13 cellular contexts compared by ENCODE assay signal in genomic region chr14:55348766-55349453, GRCh38.
DNase-seq lines count a peak whose midpoint lies in the region; ATAC-seq and TF ChIP-seq lines count a peak whose summit lies in the region.
"Had no signal": no experiment of that assay in that cellular context is flagged by ENCODE, and none has a peak within 500 bp of the region (broad histone marks: within the 10 kb centered on the region; RNA-seq: fewer than 3 reads in every experiment).

No MANE protein-coding gene starts in this region.

- TF ChIP-seq POLR2A in tibial nerve (IDR thresholded peaks at IDR 0.05) = no peak

- H3K36me3 ChIP-seq in tibial nerve = peaks cover 0 to 26% (median 0%) of the 10 kb centered on the region in 3 donors

- H3K4me1 ChIP-seq in tibial nerve = peaks cover 0 to 18% (median 2%) of the 10 kb centered on the region in 4 donors

- H3K27ac Mint-ChIP-seq in stimulated activated naive CD8-positive, alpha-beta T cell treated with anti-CD3 and anti-CD28 coated beads, Interleukin-15, amount 100 ng/mL, for 72 hours = no peak overlapping the region
- H3K27ac Mint-ChIP-seq: natural killer cell had no signal

- no peak for DNase-seq in stimulated activated naive CD8-positive, alpha-beta T cell treated with anti-CD3 and anti-CD28 coated beads, Interleukin-15, Interleukin-2, amounts not matched to agents 100 U/mL and 50 U/mL, for 24 hours
- no peak for DNase-seq in stimulated activated naive CD8-positive, alpha-beta T cell treated with anti-CD3 and anti-CD28 coated beads, Interleukin-15, amount 100 ng/mL, for 72 hours
- DNase-seq in NCI-H1694 (lab: John Stamatoyannopoulos, UW) (no peak), NCI-H1417 (lab: John Stamatoyannopoulos, UW) (no peak), tibial nerve (ENCODE audit: low spot score in 2 of 2) (no peak), Ammon's horn (ENCODE audit: low spot score) (no peak)
- DNase-seq: activated CD4-positive, alpha-beta T cell treated with anti-CD3 and anti-CD28 coated beads for 1 hour; anterior cingulate cortex; C1 segment of cervical spinal cord; natural killer cell; SIG-M5 had no signal

- H3K4me3 ChIP-seq in tibial nerve = no peak overlapping the region

- 80% methylated on average over 4 of the region's 4 CpGs for WGBS in tibial nerve, 2 donors

- H3K4me1 Mint-ChIP-seq in stimulated activated naive CD8-positive, alpha-beta T cell treated with anti-CD3 and anti-CD28 coated beads, Interleukin-15, amount 100 ng/mL, for 72 hours = peaks cover 37% of the 10 kb centered on the region

- no peak for TF ChIP-seq EP300 in tibial nerve (IDR thresholded peaks at IDR 0.05)

- no peaks in the 10 kb centered on the region for H3K9me3 Mint-ChIP-seq in stimulated activated naive CD8-positive, alpha-beta T cell treated with anti-CD3 and anti-CD28 coated beads, Interleukin-15, amount 100 ng/mL, for 72 hours
- H3K9me3 Mint-ChIP-seq: natural killer cell had no signal

- no peak overlapping the region for H3K27ac ChIP-seq in tibial nerve

- no peak for TF ChIP-seq CTCF in tibial nerve (IDR thresholded peaks at IDR 0.05)

- H3K27me3 Mint-ChIP-seq in stimulated activated naive CD8-positive, alpha-beta T cell treated with anti-CD3 and anti-CD28 coated beads, Interleukin-15, amount 100 ng/mL, for 72 hours = no peaks in the 10 kb centered on the region

- ATAC-seq in stimulated activated naive CD8-positive, alpha-beta T cell treated with anti-CD3 and anti-CD28 coated beads, Interleukin-15, Interleukin-2, amounts not matched to agents 100 U/mL and 50 U/mL, for 24 hours = peak; percentile 51
- ATAC-seq in stimulated activated naive CD8-positive, alpha-beta T cell treated with anti-CD3 and anti-CD28 coated beads, Interleukin-15, amount 100 ng/mL, for 72 hours = no peak
- ATAC-seq in HG03442 (IDR thresholded peaks at IDR 0.05; ENCODE audit: unreplicated experiment) = peak; percentile 64
- peak; percentile 73 for ATAC-seq in esophagus mucosa
- ATAC-seq: natural killer cell had no signal

- H3K27me3 ChIP-seq in tibial nerve = no peaks in the 10 kb centered on the region

- no peak overlapping the region for H3K4me3 Mint-ChIP-seq in stimulated activated naive CD8-positive, alpha-beta T cell treated with anti-CD3 and anti-CD28 coated beads, Interleukin-15, amount 100 ng/mL, for 72 hours
- H3K4me3 Mint-ChIP-seq: natural killer cell had no signal

- H3K9me3 ChIP-seq in tibial nerve = no peaks in the 10 kb centered on the region
